In genomic region chr3:182527745-182528144, GRCh38 we compare ENCODE assay signal across 13 cellular contexts.
"Had no signal": no experiment of that assay in that cellular context is flagged by ENCODE, and none has a peak within 500 bp of the region (broad histone marks: within the 10 kb centered on the region; RNA-seq: fewer than 3 reads in every experiment).

No MANE protein-coding gene starts in this region.

- H3K36me3 ChIP-seq: ascending aorta, cardiac muscle cell, lower lobe of right lung, thoracic aorta had no signal

- H3K4me1 ChIP-seq: ascending aorta, lower lobe of right lung had no signal

- H3K27me3 ChIP-seq: ascending aorta, cardiac muscle cell had no signal

- H3K27ac ChIP-seq: ascending aorta, cardiac muscle cell, lower lobe of right lung, thoracic aorta had no signal

- H3K9me3 ChIP-seq: ascending aorta, lower lobe of right lung, thoracic aorta had no signal

- DNase-seq: activated CD4-positive, alpha-beta T cell treated with anti-CD3 and anti-CD28 coated beads for 48 hours; activated CD8-positive, alpha-beta T cell treated with anti-CD3 and anti-CD28 coated beads, Interleukin-2, amount 10 ng/mL, durations not matched to agents 7 days and 5 days; activated naive CD4-positive, alpha-beta T cell; activated naive CD8-positive, alpha-beta T cell treated with anti-CD3 and anti-CD28 coated beads, Interleukin-2, amount 50 U/mL, for 24 hours; lower lobe of right lung; natural killer cell; occipital lobe; stimulated activated CD4-positive, alpha-beta T cell treated with anti-CD3 and anti-CD28 coated beads, Interleukin-12 subunit alpha, Interleukin-12 subunit beta, amount 100 ng/mL, for 4 hours; stimulated activated CD4-positive, alpha-beta T cell treated with anti-CD3 and anti-CD28 coated beads, Interleukin-2, amount 100 ng/mL, for 48 hours; stimulated activated CD8-positive, alpha-beta memory T cell treated with anti-CD3 and anti-CD28 coated beads, Interleukin-4, amount 100 ng/mL, for 48 hours had no signal

- H3K4me3 ChIP-seq: ascending aorta, cardiac muscle cell, lower lobe of right lung, thoracic aorta had no signal
